ENCODE assay signal across 9 cellular contexts in genomic region chr4:152535903-152536544, GRCh38. TPM values are rescaled to one million over a fixed set of nuclear protein-coding genes. Genes with fewer than 3 reads are reported as not detected.
DNase-seq lines count a peak whose midpoint lies in the region; ATAC-seq, FAIRE-seq and TF ChIP-seq lines count a peak whose summit lies in the region.
"Had no signal": no experiment of that assay in that cellular context is flagged by ENCODE, and none has a peak within 500 bp of the region (broad histone marks: within the 10 kb centered on the region; RNA-seq: fewer than 3 reads in every experiment).

TSS of gene FBXW7 (minus strand) at chr4:152536092. CDS start at chr4:152411803, 124,289 bp downstream.

- H2AFZ ChIP-seq in keratinocyte (ENCODE audit: control insufficient read depth, low read length) = peak within 1 kb of the TSS; percentile 99

- H3K79me2 ChIP-seq in keratinocyte (ENCODE audit: control insufficient read depth, insufficient read depth, low read length) = peaks cover 79% of the 10 kb centered on the region

- H3K9ac ChIP-seq in keratinocyte (ENCODE audit: control insufficient read depth, extremely low read depth, insufficient read depth, low read length) = peak within 1 kb of the TSS; percentile 97

- H3K9me1 ChIP-seq in keratinocyte (ENCODE audit: control insufficient read depth, extremely low read depth, insufficient read depth, low read length) = peaks cover 5% of the 10 kb centered on the region

- peak; percentile 83 for ATAC-seq in GM19035 (IDR thresholded peaks at IDR 0.05; ENCODE audit: unreplicated experiment)
- ATAC-seq in HG03354 (IDR thresholded peaks at IDR 0.05; ENCODE audit: poor library complexity, severe bottlenecking, unreplicated experiment) = peak; percentile 88
- peak; percentile 88 to 91 for ATAC-seq in activated CD4-positive, CD25-positive, alpha-beta regulatory T cell treated with anti-CD3 and anti-CD28 coated beads, Interleukin-2, amount 50 U/mL, for 24 hours

- FAIRE-seq in keratinocyte (lab: Jason Lieb, UNC) = no peak
- FAIRE-seq: endometrium had no signal

- peak within 1 kb of the TSS; percentile 91 for H3K4me2 ChIP-seq in keratinocyte (ENCODE audit: control insufficient read depth, extremely low read depth, insufficient read depth, low read depth, low read length)

- TF ChIP-seq CTCF in AG09319 (IDR thresholded peaks at IDR 0.05; ENCODE audit: low read depth, low read length) (no peak), keratinocyte (optimal IDR thresholded peaks at IDR 0.05 in 1 of 3, IDR thresholded peaks at IDR 0.05 in 1 of 3, conservative IDR thresholded peaks at IDR 0.05 in 1 of 3; ENCODE audit: extremely low read depth in 1 of 3, insufficient read depth in 2 of 3, low read length in 3 of 3) (no peak)

- no peaks in the 10 kb centered on the region for H3K27me3 ChIP-seq in keratinocyte (ENCODE audit: control insufficient read depth, extremely low read depth, insufficient read depth, low read length)

- peak within 1 kb of the TSS; percentile 80 to 99 (median 98) for H3K4me3 ChIP-seq in keratinocyte (ENCODE audit: control insufficient read depth in 2 of 3, extremely low read depth in 1 of 3, insufficient read depth in 2 of 3, low read depth in 1 of 3, low read length in 3 of 3)

- H4K20me1 ChIP-seq in keratinocyte (ENCODE audit: control insufficient read depth, extremely low read depth, insufficient read depth, low read length) = no peaks in the 10 kb centered on the region

- H3K36me3 ChIP-seq in keratinocyte (ENCODE audit: control insufficient read depth in 2 of 2, extremely low read depth in 1 of 2, insufficient read depth in 2 of 2, low read length in 2 of 2) = no peaks in the 10 kb centered on the region

- H3K9me3 ChIP-seq in keratinocyte (ENCODE audit: control insufficient read depth, low read depth, low read length) = no peaks in the 10 kb centered on the region

- dilution Hi-C loops in keratinocyte (cut with MboI; ENCODE audit: extremely low pct_ligation_motif_present, low sequenced_read_pairs) = no loop called here

- peaks cover 20% of the 10 kb centered on the region for H3K4me1 ChIP-seq in keratinocyte (ENCODE audit: control insufficient read depth, extremely low read depth, insufficient read depth, low read length)

- DNase-seq in AG09319 (ENCODE audit: extremely low read depth, low read depth) (peak; percentile 96), NCI-H446 treated with DMSO at 0.1 percent for 48 hours (lab: John Stamatoyannopoulos, UW) (peak; percentile 93), cerebellar cortex (ENCODE audit: low spot score) (peak; percentile 99), keratinocyte (ENCODE audit: low read depth, low spot score) (peak; percentile 80)
- peak; percentile 99 for DNase-seq in stimulated activated CD4-positive, alpha-beta T cell treated with anti-CD3 and anti-CD28 coated beads, Interleukin-15, amount 100 ng/mL, for 1 hour (ENCODE audit: low read depth in 1 of 2, low spot score in 1 of 2)

- H3K27ac ChIP-seq in keratinocyte (ENCODE audit: control insufficient read depth, insufficient read depth, low read length) = peak within 1 kb of the TSS; percentile 98

RNA-seq across cellular contexts. Expression of gene FBXW7, which starts in this region (rescaled TPM):
- polyA plus RNA-seq in keratinocyte = 27.0 to 39.6 TPM (median 35.4 TPM) in 3 replicates
- 185 TPM for polyA plus RNA-seq in keratinocyte (2011; ENCODE audit: low read depth)
- polyA plus RNA-seq in keratinocyte (2011; cell fraction: cytosol; rRNA removed) = 8.4 and 11.6 TPM in 2 replicates
- polyA plus RNA-seq in keratinocyte (2011; cell fraction: nucleus; rRNA removed) = 67.7 and 109 TPM in 2 replicates
- polyA plus RNA-seq in keratinocyte (2012; ENCODE audit: low replicate concordance) = 20.9 and 57.8 TPM in 2 replicates
- polyA minus RNA-seq in keratinocyte = 9.6 to 91.9 TPM (median 47.3 TPM) in 3 replicates
- 20.5 TPM for polyA minus RNA-seq in keratinocyte (2011; cell fraction: cytosol; rRNA and poly(A)+ RNA removed)
- 52.7 and 81.0 TPM in 2 replicates for polyA minus RNA-seq in keratinocyte (2011; cell fraction: nucleus; rRNA and poly(A)+ RNA removed)

Comparison
In these comparisons a context has a peak if more than half of its experiments do, and no peak if none do; other contexts are left out.
1. Peak in every context shown above with its lines: DNase-seq, ATAC-seq, H3K4me3 ChIP-seq and H3K27ac ChIP-seq.